ENCODE assay signal across 1 cellular context in genomic region chr15:75233504-75234190, GRCh38.
TF ChIP-seq lines count a peak whose summit lies in the region.

No MANE protein-coding gene starts in this region.

TF ChIP-seq in GM12891, 5 proteins besides CTCF, POLR2A, EP300 and RAD21 (continued from another document):
- TF ChIP-seq POU2F2 (IDR thresholded peaks at IDR 0.05; ENCODE audit: low read depth, low read length) (no peak), SPI1 (IDR thresholded peaks at IDR 0.05; ENCODE audit: low read depth, low read length) (no peak)
TF ChIP-seq in GM12891: peak in this region for 0.
